ENCODE assay signal across 29 cellular contexts in the genomic region with DNA sequence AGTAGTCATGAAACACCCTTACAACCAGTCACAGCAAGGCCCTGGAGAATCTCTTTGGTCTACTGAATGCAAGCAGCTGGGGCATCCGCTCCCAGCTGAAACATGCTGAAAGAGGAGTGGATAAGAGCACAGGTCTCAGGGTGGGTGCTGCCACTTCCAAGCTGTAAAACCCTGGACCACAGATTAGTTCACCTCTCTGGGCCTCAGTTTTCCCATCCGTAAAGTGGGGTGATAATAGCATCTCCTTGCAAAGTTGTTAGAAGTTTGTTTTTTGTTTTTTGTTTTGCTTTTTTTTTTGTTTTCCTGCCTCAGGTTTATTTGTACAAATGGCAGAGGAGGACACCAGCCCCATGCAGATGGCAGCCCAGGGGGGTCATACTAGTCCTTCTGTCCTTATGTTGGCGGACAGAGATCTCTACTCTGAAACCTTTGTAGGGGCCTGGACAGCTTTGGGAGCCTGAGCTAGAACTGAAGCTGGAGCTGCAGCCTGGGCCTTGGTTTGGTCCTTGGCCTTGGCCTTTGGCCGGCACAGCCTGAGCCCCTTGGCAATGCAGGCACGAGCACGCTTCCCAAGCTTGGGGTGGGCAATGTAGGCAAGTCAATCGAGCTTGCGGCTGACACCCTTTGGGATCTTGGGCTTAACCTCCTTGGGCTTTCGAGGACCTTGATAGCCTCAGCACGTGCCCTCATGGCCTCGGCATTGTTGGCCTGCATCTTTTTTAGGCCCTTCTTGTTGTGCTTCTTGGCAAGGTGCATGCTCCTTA.
"Had no signal": no experiment of that assay in that cellular context is flagged by ENCODE, and none has a peak within 500 bp of the region (broad histone marks: within the 10 kb centered on the region; RNA-seq: fewer than 3 reads in every experiment).

No MANE protein-coding gene starts in this region.

- H3K36me3 Mint-ChIP-seq: activated CD4-positive, alpha-beta memory T cell treated with anti-CD3 and anti-CD28 coated beads for 36 hours; activated CD8-positive, alpha-beta memory T cell treated with anti-CD3 and anti-CD28 coated beads, Interleukin-2, amount 10 ng/mL, durations not matched to agents 7 days and 5 days; activated naive CD8-positive, alpha-beta T cell had no signal

- ATAC-seq: activated CD4-positive, alpha-beta T cell treated with anti-CD3 and anti-CD28 coated beads for 36 hours; activated CD8-positive, alpha-beta memory T cell treated with anti-CD3 and anti-CD28 coated beads, Interleukin-2, amount 10 ng/mL, durations not matched to agents 7 days and 5 days; activated CD8-positive, alpha-beta T cell treated with anti-CD3 and anti-CD28 coated beads, Interleukin-2, amount 10 ng/mL, durations not matched to agents 7 days and 5 days; activated T-helper 17 cell treated with anti-CD3 and anti-CD28 coated beads, Interleukin-2, amount 50 U/mL, for 72 hours; effector memory CD8-positive, alpha-beta T cell; foreskin keratinocyte; gastrocnemius medialis had no signal

- H3K27me3 ChIP-seq: brain microvascular endothelial cell, esophagus muscularis mucosa, foreskin keratinocyte, gastrocnemius medialis had no signal

- H3K27ac Mint-ChIP-seq: activated CD4-positive, alpha-beta memory T cell treated with anti-CD3 and anti-CD28 coated beads for 36 hours; activated CD4-positive, alpha-beta T cell treated with anti-CD3 and anti-CD28 coated beads for 36 hours; activated CD4-positive, alpha-beta T cell treated with anti-CD3 and anti-CD28 coated beads, Interleukin-2, amount 10 ng/mL, durations not matched to agents 24 days and 14 days; activated CD8-positive, alpha-beta memory T cell treated with anti-CD3 and anti-CD28 coated beads, Interleukin-2, amount 10 ng/mL, durations not matched to agents 7 days and 5 days; activated CD8-positive, alpha-beta T cell treated with anti-CD3 and anti-CD28 coated beads, Interleukin-2, amount 10 ng/mL, durations not matched to agents 7 days and 5 days; activated naive CD8-positive, alpha-beta T cell; effector memory CD8-positive, alpha-beta T cell had no signal

- H3K4me3 ChIP-seq: esophagus muscularis mucosa, gastrocnemius medialis had no signal

- H3K4me1 Mint-ChIP-seq: activated CD4-positive, alpha-beta T cell treated with anti-CD3 and anti-CD28 coated beads for 36 hours; activated CD8-positive, alpha-beta memory T cell treated with anti-CD3 and anti-CD28 coated beads, Interleukin-2, amount 10 ng/mL, durations not matched to agents 7 days and 5 days; activated T-helper 17 cell treated with anti-CD3 and anti-CD28 coated beads, Interleukin-2, amount 50 U/mL, for 72 hours; central memory CD8-positive, alpha-beta T cell had no signal

- H3K9me3 Mint-ChIP-seq: activated CD4-positive, alpha-beta memory T cell treated with anti-CD3 and anti-CD28 coated beads for 36 hours; activated CD4-positive, alpha-beta T cell treated with anti-CD3 and anti-CD28 coated beads, Interleukin-2, amount 10 ng/mL, durations not matched to agents 24 days and 14 days; activated T-helper 17 cell treated with anti-CD3 and anti-CD28 coated beads, Interleukin-2, amount 50 U/mL, for 72 hours; central memory CD8-positive, alpha-beta T cell; effector memory CD8-positive, alpha-beta T cell had no signal

- H3K27me3 Mint-ChIP-seq: activated CD4-positive, alpha-beta memory T cell treated with anti-CD3 and anti-CD28 coated beads for 36 hours; activated CD4-positive, alpha-beta T cell treated with anti-CD3 and anti-CD28 coated beads for 36 hours; activated CD4-positive, alpha-beta T cell treated with anti-CD3 and anti-CD28 coated beads, Interleukin-2, amount 10 ng/mL, durations not matched to agents 24 days and 14 days; activated CD8-positive, alpha-beta memory T cell treated with anti-CD3 and anti-CD28 coated beads, Interleukin-2, amount 10 ng/mL, durations not matched to agents 7 days and 5 days; activated naive CD8-positive, alpha-beta T cell; activated T-helper 17 cell treated with anti-CD3 and anti-CD28 coated beads, Interleukin-2, amount 50 U/mL, for 72 hours; central memory CD8-positive, alpha-beta T cell; effector memory CD8-positive, alpha-beta T cell had no signal

- H3K4me3 Mint-ChIP-seq: activated CD4-positive, alpha-beta memory T cell treated with anti-CD3 and anti-CD28 coated beads for 36 hours; activated CD4-positive, alpha-beta T cell treated with anti-CD3 and anti-CD28 coated beads for 36 hours; activated CD4-positive, alpha-beta T cell treated with anti-CD3 and anti-CD28 coated beads, Interleukin-2, amount 10 ng/mL, durations not matched to agents 24 days and 14 days; activated CD8-positive, alpha-beta memory T cell treated with anti-CD3 and anti-CD28 coated beads, Interleukin-2, amount 10 ng/mL, durations not matched to agents 7 days and 5 days; activated CD8-positive, alpha-beta T cell treated with anti-CD3 and anti-CD28 coated beads, Interleukin-2, amount 10 ng/mL, durations not matched to agents 7 days and 5 days; activated naive CD8-positive, alpha-beta T cell; activated T-helper 17 cell treated with anti-CD3 and anti-CD28 coated beads, Interleukin-2, amount 50 U/mL, for 72 hours; central memory CD8-positive, alpha-beta T cell; effector memory CD8-positive, alpha-beta T cell had no signal

- H3K4me1 ChIP-seq: foreskin keratinocyte had no signal

- H3K36me3 ChIP-seq: brain microvascular endothelial cell, gastrocnemius medialis had no signal

- DNase-seq: activated CD4-positive, alpha-beta memory T cell treated with anti-CD3 and anti-CD28 coated beads for 36 hours; activated CD4-positive, alpha-beta T cell treated with anti-CD3 and anti-CD28 coated beads for 36 hours; activated CD4-positive, alpha-beta T cell treated with anti-CD3 and anti-CD28 coated beads, Interleukin-2, amount 10 ng/mL, durations not matched to agents 24 days and 14 days; activated CD4-positive, CD25-positive, alpha-beta regulatory T cell; activated CD4-positive, CD25-positive, alpha-beta regulatory T cell treated with anti-CD3 and anti-CD28 coated beads, Interleukin-2, amount 50 U/mL, for 72 hours; activated CD8-positive, alpha-beta memory T cell treated with anti-CD3 and anti-CD28 coated beads, Interleukin-2, amount 10 ng/mL, durations not matched to agents 7 days and 5 days; activated CD8-positive, alpha-beta memory T cell treated with anti-CD3 and anti-CD28 coated beads, Interleukin-2, amount 50 U/mL, for 4 hours; activated CD8-positive, alpha-beta T cell treated with anti-CD3 and anti-CD28 coated beads, Interleukin-2, amount 10 ng/mL, durations not matched to agents 7 days and 5 days; activated effector memory CD4-positive, alpha-beta T cell treated with Interleukin-2 at 50 U/mL for 16 hours; activated gamma-delta T cell treated with Interleukin-2 at 50 U/mL for 16 hours; activated naive CD4-positive, alpha-beta T cell treated with anti-CD3 and anti-CD28 coated beads, Interleukin-2, amount 50 U/mL, for 16 hours; activated naive CD4-positive, alpha-beta T cell treated with Interleukin-2 at 50 U/mL for 16 hours; activated T-cell treated with anti-CD3 and anti-CD28 coated beads, Interleukin-2, amount 50 U/mL, for 1 hour; amniotic stem cell; anterior cingulate cortex; brain microvascular endothelial cell; cortex of kidney; dermis blood vessel endothelial cell; effector CD4-positive, alpha-beta T cell; effector memory CD8-positive, alpha-beta T cell; erythroblast; foreskin keratinocyte; gastrocnemius medialis; glutamatergic neuron; T-helper 2 cell had no signal

- H3K9me3 ChIP-seq: esophagus muscularis mucosa, gastrocnemius medialis had no signal

- H3K27ac ChIP-seq: brain microvascular endothelial cell, esophagus muscularis mucosa, foreskin keratinocyte had no signal
